8 cellular contexts compared by ENCODE assay signal in genomic region chr2:118310016-118310877, GRCh38.
DNase-seq lines count a peak whose midpoint lies in the region; ATAC-seq and TF ChIP-seq lines count a peak whose summit lies in the region.

No MANE protein-coding gene starts in this region.

- DNase-seq in 8988T (peak; percentile 42), midbrain (lab: John Stamatoyannopoulos, UW) (peak; percentile 34), DMS153 treated with DMSO at 0.1 percent for 48 hours (lab: John Stamatoyannopoulos, UW; ENCODE audit: unreplicated experiment) (no peak)
- DNase-seq in activated CD4-positive, alpha-beta T cell treated with anti-CD3 and anti-CD28 coated beads, Interleukin-2, amount 50 U/mL, for 48 hours, result peak; percentile 66 to 70
- peak; percentile 41 for DNase-seq in effector CD4-positive, alpha-beta T cell
- DNase-seq in stimulated activated CD8-positive, alpha-beta memory T cell treated with anti-CD3 and anti-CD28 coated beads, Interleukin-15, amount 100 ng/mL, for 24 hours (ENCODE audit: low read depth), result peak; percentile 31

- peak; percentile 71 for ATAC-seq in HG03521 (IDR thresholded peaks at IDR 0.05; ENCODE audit: unreplicated experiment)

- TF ChIP-seq POLR2A in GM18951 (IDR thresholded peaks at IDR 0.05; ENCODE audit: extremely low read depth, insufficient read depth, insufficient read length), result peak; percentile 45

- in situ Hi-C loops in GM18951 (cut with MboI; ENCODE audit: low sequenced_read_pairs, unreplicated experiment), result no loop called here
